2 cellular contexts compared by ENCODE assay signal in the genomic region with DNA sequence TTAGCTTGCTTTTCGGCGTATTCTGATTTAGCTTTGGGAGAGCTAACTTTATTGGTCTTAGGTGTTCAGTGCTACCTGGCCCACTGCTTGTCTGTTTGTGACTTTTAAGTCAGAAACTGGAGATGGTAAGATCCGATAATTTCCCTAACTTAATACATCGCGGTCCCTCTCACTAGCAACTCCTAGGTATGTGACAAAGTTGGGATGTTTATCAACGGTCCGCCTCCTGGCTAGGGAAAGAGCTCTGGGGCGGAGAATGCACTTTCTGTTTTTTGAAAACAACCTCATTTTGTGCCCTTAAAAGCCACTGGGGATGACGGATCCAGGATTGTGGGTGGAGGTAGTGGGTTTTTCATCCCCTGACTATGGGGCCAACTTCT.
TF ChIP-seq lines count a peak whose summit lies in the region.

No MANE protein-coding gene starts in this region.

TF ChIP-seq in A549, 52 proteins besides CTCF, POLR2A, EP300 and RAD21:
- TF ChIP-seq PHF8 (IDR thresholded peaks at IDR 0.05; ENCODE audit: borderline replicate concordance, low read depth): no peak
- no peak for TF ChIP-seq RNF2 (IDR thresholded peaks at IDR 0.05; ENCODE audit: borderline replicate concordance, low read depth)
- TF ChIP-seq TP53 (CRISPR knock-in tag; IDR thresholded peaks at IDR 0.05): no peak
- no peak for TF ChIP-seq CBX2 (IDR thresholded peaks at IDR 0.05; ENCODE audit: borderline replicate concordance, low read depth)
- TF ChIP-seq HDAC2 (IDR thresholded peaks at IDR 0.05): no peak
- TF ChIP-seq E2F6 (IDR thresholded peaks at IDR 0.05; ENCODE audit: borderline replicate concordance, low read depth): no peak
- TF ChIP-seq NPAS2 (CRISPR knock-in tag; IDR thresholded peaks at IDR 0.05; ENCODE audit: borderline replicate concordance): no peak
- TF ChIP-seq MAFK (IDR thresholded peaks at IDR 0.05; ENCODE audit: partially characterized antibody): no peak
- TF ChIP-seq FOSB (CRISPR knock-in tag; IDR thresholded peaks at IDR 0.05): no peak
- TF ChIP-seq ELK1 (IDR thresholded peaks at IDR 0.05; ENCODE audit: low read depth, low read length): no peak
- no peak for TF ChIP-seq BCL3 (IDR thresholded peaks at IDR 0.05)
- TF ChIP-seq JUNB (IDR thresholded peaks at IDR 0.05): no peak
- TF ChIP-seq JUN (IDR thresholded peaks at IDR 0.05): no peak
- no peak for TF ChIP-seq CBX8 (IDR thresholded peaks at IDR 0.05)
- TF ChIP-seq MAX (IDR thresholded peaks at IDR 0.05): no peak
- no peak for TF ChIP-seq MYC (IDR thresholded peaks at IDR 0.05; ENCODE audit: borderline replicate concordance, low read length)
- no peak for TF ChIP-seq NFE2L2 (conservative IDR thresholded peaks at IDR 0.05; ENCODE audit: low read length)
- no peak for TF ChIP-seq CHD4 (IDR thresholded peaks at IDR 0.05; ENCODE audit: borderline replicate concordance)
- no peak for TF ChIP-seq GATA3 (IDR thresholded peaks at IDR 0.05; ENCODE audit: borderline replicate concordance)
- no peak for TF ChIP-seq HEYL (CRISPR knock-in tag; IDR thresholded peaks at IDR 0.05)

TF ChIP-seq in GM12878, 131 proteins besides CTCF, POLR2A, EP300 and RAD21:
- peak; percentile 17 for TF ChIP-seq SMAD1 (IDR thresholded peaks at IDR 0.05; ENCODE audit: low read depth, partially characterized antibody)
- peak; percentile 20; the same call in 1 of the 2 replicates for TF ChIP-seq RB1 (IDR thresholded peaks at IDR 0.05; ENCODE audit: borderline replicate concordance)
- TF ChIP-seq GATAD2B (conservative IDR thresholded peaks at IDR 0.05; ENCODE audit: low read depth): 0 out of 2 replicates have a peak, but pooled peaks have one; percentile 1
- peak; percentile 10; the same call in 1 of the 2 replicates for TF ChIP-seq TAF1 (IDR thresholded peaks at IDR 0.05; ENCODE audit: borderline replicate concordance, low read depth, low read length)
- TF ChIP-seq PAX5 (IDR thresholded peaks at IDR 0.05; ENCODE audit: borderline replicate concordance, low read depth, low read length): no peak
- TF ChIP-seq, protein P1, sequence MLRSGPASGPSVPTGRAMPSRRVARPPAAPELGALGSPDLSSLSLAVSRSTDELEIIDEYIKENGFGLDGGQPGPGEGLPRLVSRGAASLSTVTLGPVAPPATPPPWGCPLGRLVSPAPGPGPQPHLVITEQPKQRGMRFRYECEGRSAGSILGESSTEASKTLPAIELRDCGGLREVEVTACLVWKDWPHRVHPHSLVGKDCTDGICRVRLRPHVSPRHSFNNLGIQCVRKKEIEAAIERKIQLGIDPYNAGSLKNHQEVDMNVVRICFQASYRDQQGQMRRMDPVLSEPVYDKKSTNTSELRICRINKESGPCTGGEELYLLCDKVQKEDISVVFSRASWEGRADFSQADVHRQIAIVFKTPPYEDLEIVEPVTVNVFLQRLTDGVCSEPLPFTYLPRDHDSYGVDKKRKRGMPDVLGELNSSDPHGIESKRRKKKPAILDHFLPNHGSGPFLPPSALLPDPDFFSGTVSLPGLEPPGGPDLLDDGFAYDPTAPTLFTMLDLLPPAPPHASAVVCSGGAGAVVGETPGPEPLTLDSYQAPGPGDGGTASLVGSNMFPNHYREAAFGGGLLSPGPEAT (IDR thresholded peaks at IDR 0.05; ENCODE audit: low read depth): no peak
